Comparison of ENCODE assay signal across 8 cellular contexts in the genomic region with DNA sequence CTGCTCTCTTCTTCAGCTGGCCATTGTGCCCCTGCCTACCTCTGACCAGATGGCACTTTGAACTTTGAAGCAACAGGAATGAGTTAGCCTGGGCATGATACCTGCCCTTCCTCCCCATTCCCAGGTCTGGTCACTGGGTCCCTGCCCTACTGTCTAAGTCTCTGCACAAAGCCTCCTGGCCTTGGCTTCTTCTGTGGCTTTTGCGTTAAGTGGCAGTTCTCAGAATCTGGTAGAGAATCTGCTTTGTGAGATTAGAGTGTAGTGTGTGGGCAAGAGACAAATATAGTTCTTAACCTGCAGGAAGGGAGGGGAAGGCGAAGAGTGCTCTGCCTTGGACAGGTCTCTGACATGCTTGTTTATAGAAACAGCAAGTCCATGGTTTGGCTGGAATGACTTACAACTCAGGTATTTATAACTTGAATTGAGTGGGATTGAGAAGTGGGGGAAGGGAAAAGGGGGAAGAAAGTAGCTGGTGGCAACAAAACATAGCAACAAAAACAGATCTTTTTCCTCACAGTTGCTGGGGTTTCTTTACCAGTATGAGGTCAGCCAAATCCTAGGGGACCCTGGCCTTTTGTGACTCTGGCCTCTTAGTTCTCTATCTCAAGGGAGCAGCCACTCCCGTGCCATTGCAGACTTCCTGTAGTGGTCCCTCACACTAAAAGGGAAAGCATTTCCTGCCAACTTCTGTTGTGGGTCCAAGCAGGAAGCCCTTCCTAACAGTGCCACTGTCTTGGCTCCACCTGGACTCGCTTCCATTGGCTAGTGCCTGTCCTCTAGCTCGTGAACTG. TPM values are rescaled to one million over a fixed set of nuclear protein-coding genes. Genes with fewer than 3 reads are reported as not detected.
DNase-seq lines count a peak whose midpoint lies in the region; ATAC-seq and TF ChIP-seq lines count a peak whose summit lies in the region.

No MANE protein-coding gene starts in this region.

- H3K9me3 Mint-ChIP-seq in endothelial cell (ENCODE audit: unreplicated experiment) (no peaks in the 10 kb centered on the region), neural crest cell (no peaks in the 10 kb centered on the region)

- DNase-seq in EH (ENCODE audit: low read depth) (peak; percentile 78), OCI-M1 (lab: John Stamatoyannopoulos, UW) (peak; percentile 87), endothelial cell (ENCODE audit: low spot score) (peak; percentile 53), neural crest cell (ENCODE audit: low read depth, low spot score) (no peak), Ammon's horn (ENCODE audit: low spot score) (no peak), NCI-H1436 (lab: John Stamatoyannopoulos, UW) (no peak)

- ATAC-seq in HG03280 (IDR thresholded peaks at IDR 0.05; ENCODE audit: unreplicated experiment) (no peak), HG02623 (IDR thresholded peaks at IDR 0.05; ENCODE audit: unreplicated experiment) (no peak)

- peaks cover 59% of the 10 kb centered on the region for H3K4me1 Mint-ChIP-seq in endothelial cell (ENCODE audit: unreplicated experiment)
- H3K4me1 Mint-ChIP-seq in neural crest cell: peaks cover 43% of the 10 kb centered on the region

- H3K4me3 Mint-ChIP-seq in endothelial cell (ENCODE audit: unreplicated experiment): peak overlapping the region; percentile 66
- no peak overlapping the region for H3K4me3 Mint-ChIP-seq in neural crest cell

- peaks cover 8% of the 10 kb centered on the region for H3K36me3 Mint-ChIP-seq in endothelial cell (ENCODE audit: low read depth, unreplicated experiment)
- H3K36me3 Mint-ChIP-seq in neural crest cell (ENCODE audit: low read depth): no peaks in the 10 kb centered on the region

- H3K27me3 Mint-ChIP-seq in endothelial cell (ENCODE audit: unreplicated experiment) (peaks cover 5% of the 10 kb centered on the region), neural crest cell (ENCODE audit: low read depth) (no peaks in the 10 kb centered on the region)

- TF ChIP-seq CTCF in endothelial cell (IDR thresholded peaks at IDR 0.05; ENCODE audit: unreplicated experiment) (no peak), neural crest cell (conservative IDR thresholded peaks at IDR 0.05) (no peak)

- peak overlapping the region; percentile 100 for H3K27ac Mint-ChIP-seq in endothelial cell (ENCODE audit: unreplicated experiment)
- H3K27ac Mint-ChIP-seq in neural crest cell (ENCODE audit: unreplicated experiment): peak overlapping the region; percentile 15

RNA-seq across cellular contexts. Expression of gene MAPKBP1, which starts 16.7 kb away (rescaled TPM):
- total RNA-seq in endothelial cell (ENCODE audit: unreplicated experiment) (36.2 TPM), neural crest cell (31.9 and 36.6 TPM in 2 replicates)

RNA-seq across cellular contexts. Expression of gene JMJD7, which starts 36.9 kb away (rescaled TPM):
- 13.8 TPM for total RNA-seq in endothelial cell (ENCODE audit: unreplicated experiment)
- 14.8 and 16.6 TPM in 2 replicates for total RNA-seq in neural crest cell

RNA-seq across cellular contexts. Expression of gene PLA2G4B, which starts 47.7 kb away (rescaled TPM):
- total RNA-seq in endothelial cell (ENCODE audit: unreplicated experiment) (2.9 TPM), neural crest cell (5.7 and 8.5 TPM in 2 replicates)

Comparison
In these comparisons a context has a peak if more than half of its experiments do, and no peak if none do; other contexts are left out.
1. DNase-seq: peak in EH (single experiment), OCI-M1 (single experiment) and endothelial cell (single experiment); none in neural crest cell (single experiment), Ammon's horn (single experiment) and NCI-H1436 (single experiment).